1 cellular context compared by ENCODE assay signal in the genomic region with DNA sequence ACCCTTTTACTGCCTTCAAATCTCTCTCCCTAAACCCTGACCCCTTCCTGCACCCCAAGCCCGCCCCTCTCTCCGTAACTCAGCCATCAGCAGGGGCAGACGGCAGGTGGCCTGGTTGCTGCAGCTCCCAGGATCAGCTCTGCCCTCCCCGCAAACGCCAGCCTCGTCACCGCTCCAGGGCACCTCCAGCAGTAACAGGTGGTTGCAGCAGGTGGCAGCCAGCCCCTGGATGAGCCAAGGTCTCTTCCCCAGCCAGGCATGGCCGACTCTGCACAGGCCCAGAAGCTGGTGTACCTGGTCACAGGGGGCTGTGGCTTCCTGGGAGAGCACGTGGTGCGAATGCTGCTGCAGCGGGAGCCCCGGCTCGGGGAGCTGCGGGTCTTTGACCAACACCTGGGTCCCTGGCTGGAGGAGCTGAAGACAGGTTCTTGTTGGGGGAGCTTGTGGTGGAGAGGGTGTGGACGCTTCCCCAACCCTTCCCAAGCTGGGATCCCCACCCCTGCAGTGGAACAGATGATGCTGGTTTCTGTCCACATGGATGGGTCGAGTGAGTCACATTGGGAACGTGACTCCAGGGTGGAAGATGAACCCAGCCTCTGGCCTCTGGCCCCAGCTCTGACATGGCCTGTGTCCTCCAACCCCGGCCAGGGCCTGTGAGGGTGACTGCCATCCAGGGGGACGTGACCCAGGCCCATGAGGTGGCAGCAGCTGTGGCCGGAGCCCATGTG.
TF ChIP-seq lines count a peak whose summit lies in the region.

No MANE protein-coding gene starts in this region.

TF ChIP-seq in HCT116, 20 proteins besides CTCF, POLR2A, EP300 and RAD21 (continued from another document):
- TF ChIP-seq ZNF274 (IDR thresholded peaks at IDR 0.05; ENCODE audit: low read depth, low read length), result no peak
- TF ChIP-seq EGR1 (IDR thresholded peaks at IDR 0.05; ENCODE audit: low read depth), result no peak
